ENCODE assay signal across 17 cellular contexts in genomic region chr7:106570948-106571418, GRCh38.
"Had no signal": no experiment of that assay in that cellular context is flagged by ENCODE, and none has a peak within 500 bp of the region (broad histone marks: within the 10 kb centered on the region; RNA-seq: fewer than 3 reads in every experiment).

No MANE protein-coding gene starts in this region.

- H3K9me3 Mint-ChIP-seq: activated CD4-positive, alpha-beta T cell treated with anti-CD3 and anti-CD28 coated beads, Interleukin-2, amount 10 ng/mL, durations not matched to agents 7 days and 5 days had no signal

- H3K4me3 Mint-ChIP-seq: activated CD4-positive, alpha-beta T cell treated with anti-CD3 and anti-CD28 coated beads, Interleukin-2, amount 10 ng/mL, durations not matched to agents 7 days and 5 days; activated T-cell treated with anti-CD3 and anti-CD28 coated beads, Interleukin-2, amount 50 U/mL, for 72 hours; naive thymus-derived CD4-positive, alpha-beta T cell; T-helper 17 cell had no signal

- H3K36me3 Mint-ChIP-seq: naive thymus-derived CD4-positive, alpha-beta T cell had no signal

- ATAC-seq: activated T-cell treated with anti-CD3 and anti-CD28 coated beads, Interleukin-2, amount 50 U/mL, for 72 hours; left lobe of liver; naive thymus-derived CD4-positive, alpha-beta T cell; pancreas; T-helper 17 cell; upper lobe of right lung had no signal

- H3K4me1 Mint-ChIP-seq: T-helper 17 cell had no signal

- H3K27me3 Mint-ChIP-seq: activated CD4-positive, alpha-beta T cell treated with anti-CD3 and anti-CD28 coated beads, Interleukin-2, amount 10 ng/mL, durations not matched to agents 7 days and 5 days had no signal

- DNase-seq: activated CD4-positive, alpha-beta T cell treated with anti-CD3 and anti-CD28 coated beads, Interleukin-2, amount 10 ng/mL, durations not matched to agents 7 days and 5 days; activated CD8-positive, alpha-beta memory T cell treated with anti-CD3 and anti-CD28 coated beads, Interleukin-2, amount 50 U/mL, for 48 hours; activated gamma-delta T cell treated with Interleukin-2 at 50 U/mL for 16 hours; activated T-cell treated with anti-CD3 and anti-CD28 coated beads, Interleukin-2, amount 50 U/mL, for 72 hours; aorta; cerebellar nuclear complex; islet precursor cell; mammary epithelial cell; naive thymus-derived CD4-positive, alpha-beta T cell; pancreas; stimulated activated CD4-positive, alpha-beta T cell treated with anti-CD3 and anti-CD28 coated beads, Interleukin-12 subunit alpha, Interleukin-12 subunit beta, amount 100 ng/mL, for 4 hours; stimulated activated CD4-positive, alpha-beta T cell treated with anti-CD3 and anti-CD28 coated beads, Interleukin-2, amount 100 ng/mL, for 24 hours; stomach; T-helper 17 cell; testis; upper lobe of right lung had no signal

- H3K27ac Mint-ChIP-seq: activated CD4-positive, alpha-beta T cell treated with anti-CD3 and anti-CD28 coated beads, Interleukin-2, amount 10 ng/mL, durations not matched to agents 7 days and 5 days; activated T-cell treated with anti-CD3 and anti-CD28 coated beads, Interleukin-2, amount 50 U/mL, for 72 hours; naive thymus-derived CD4-positive, alpha-beta T cell; T-helper 17 cell had no signal
